Comparison of ENCODE assay signal across 1 cellular context in the genomic region with DNA sequence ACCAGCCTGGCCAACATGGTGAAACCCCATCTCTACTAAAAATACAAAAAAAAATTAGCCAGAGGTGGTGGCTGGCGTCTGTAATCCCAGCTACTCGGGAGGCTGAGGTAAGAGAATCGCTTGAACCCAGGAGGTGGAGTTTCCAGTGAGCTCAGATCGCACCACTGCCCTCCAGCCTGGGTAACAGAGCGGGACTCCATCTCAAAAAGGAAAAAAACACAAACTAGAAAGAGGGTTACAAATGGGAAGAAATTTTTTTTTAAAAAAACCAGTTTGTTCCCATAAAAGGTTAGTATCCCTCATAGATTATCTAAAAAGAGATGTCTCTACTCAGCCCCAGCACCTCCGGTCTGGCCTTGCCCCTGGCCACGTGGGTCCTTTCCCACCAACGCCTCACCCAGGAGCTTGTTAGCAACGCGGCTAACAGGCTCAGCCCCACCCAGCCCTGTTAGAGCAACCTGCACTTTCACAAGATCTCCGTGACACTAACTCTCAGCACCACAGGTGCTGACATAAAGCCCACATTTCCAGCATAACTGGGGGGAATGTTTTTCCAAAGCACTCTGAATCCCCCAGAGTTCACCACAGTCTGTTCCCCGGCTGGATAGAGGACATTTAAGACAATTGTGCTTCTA.
TF ChIP-seq lines count a peak whose summit lies in the region.

No MANE protein-coding gene starts in this region.

TF ChIP-seq in HEK293, 187 proteins besides CTCF, POLR2A, EP300 and RAD21 (continued from another document and continues in another):
- TF ChIP-seq, protein P1, sequence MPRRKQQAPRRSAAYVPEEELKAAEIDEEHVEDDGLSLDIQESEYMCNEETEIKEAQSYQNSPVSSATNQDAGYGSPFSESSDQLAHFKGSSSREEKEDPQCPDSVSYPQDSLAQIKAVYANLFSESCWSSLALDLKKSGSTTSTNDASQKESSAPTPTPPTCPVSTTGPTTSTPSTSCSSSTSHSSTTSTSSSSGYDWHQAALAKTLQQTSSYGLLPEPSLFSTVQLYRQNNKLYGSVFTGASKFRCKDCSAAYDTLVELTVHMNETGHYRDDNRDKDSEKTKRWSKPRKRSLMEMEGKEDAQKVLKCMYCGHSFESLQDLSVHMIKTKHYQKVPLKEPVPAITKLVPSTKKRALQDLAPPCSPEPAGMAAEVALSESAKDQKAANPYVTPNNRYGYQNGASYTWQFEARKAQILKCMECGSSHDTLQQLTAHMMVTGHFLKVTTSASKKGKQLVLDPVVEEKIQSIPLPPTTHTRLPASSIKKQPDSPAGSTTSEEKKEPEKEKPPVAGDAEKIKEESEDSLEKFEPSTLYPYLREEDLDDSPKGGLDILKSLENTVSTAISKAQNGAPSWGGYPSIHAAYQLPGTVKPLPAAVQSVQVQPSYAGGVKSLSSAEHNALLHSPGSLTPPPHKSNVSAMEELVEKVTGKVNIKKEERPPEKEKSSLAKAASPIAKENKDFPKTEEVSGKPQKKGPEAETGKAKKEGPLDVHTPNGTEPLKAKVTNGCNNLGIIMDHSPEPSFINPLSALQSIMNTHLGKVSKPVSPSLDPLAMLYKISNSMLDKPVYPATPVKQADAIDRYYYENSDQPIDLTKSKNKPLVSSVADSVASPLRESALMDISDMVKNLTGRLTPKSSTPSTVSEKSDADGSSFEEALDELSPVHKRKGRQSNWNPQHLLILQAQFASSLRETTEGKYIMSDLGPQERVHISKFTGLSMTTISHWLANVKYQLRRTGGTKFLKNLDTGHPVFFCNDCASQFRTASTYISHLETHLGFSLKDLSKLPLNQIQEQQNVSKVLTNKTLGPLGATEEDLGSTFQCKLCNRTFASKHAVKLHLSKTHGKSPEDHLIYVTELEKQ (tag by site-specific recombination; IDR thresholded peaks at IDR 0.05; ENCODE audit: borderline replicate concordance): no peak
- TF ChIP-seq, protein P2, sequence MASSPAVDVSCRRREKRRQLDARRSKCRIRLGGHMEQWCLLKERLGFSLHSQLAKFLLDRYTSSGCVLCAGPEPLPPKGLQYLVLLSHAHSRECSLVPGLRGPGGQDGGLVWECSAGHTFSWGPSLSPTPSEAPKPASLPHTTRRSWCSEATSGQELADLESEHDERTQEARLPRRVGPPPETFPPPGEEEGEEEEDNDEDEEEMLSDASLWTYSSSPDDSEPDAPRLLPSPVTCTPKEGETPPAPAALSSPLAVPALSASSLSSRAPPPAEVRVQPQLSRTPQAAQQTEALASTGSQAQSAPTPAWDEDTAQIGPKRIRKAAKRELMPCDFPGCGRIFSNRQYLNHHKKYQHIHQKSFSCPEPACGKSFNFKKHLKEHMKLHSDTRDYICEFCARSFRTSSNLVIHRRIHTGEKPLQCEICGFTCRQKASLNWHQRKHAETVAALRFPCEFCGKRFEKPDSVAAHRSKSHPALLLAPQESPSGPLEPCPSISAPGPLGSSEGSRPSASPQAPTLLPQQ (tag by site-specific recombination; IDR thresholded peaks at IDR 0.05): no peak
- no peak for TF ChIP-seq ZNF175 (tag by site-specific recombination; IDR thresholded peaks at IDR 0.05)
- TF ChIP-seq ZNF521 (tag by site-specific recombination; IDR thresholded peaks at IDR 0.05): no peak
- no peak for TF ChIP-seq YY1 (tag by site-specific recombination; IDR thresholded peaks at IDR 0.05)
- no peak for TF ChIP-seq SALL2 (tag by site-specific recombination; IDR thresholded peaks at IDR 0.05; ENCODE audit: borderline replicate concordance)
- no peak for TF ChIP-seq ZNF626 (tag by site-specific recombination; IDR thresholded peaks at IDR 0.05)
- TF ChIP-seq ZNF2 (tag by site-specific recombination; IDR thresholded peaks at IDR 0.05): no peak
- no peak for TF ChIP-seq ZNF169 (tag by site-specific recombination; IDR thresholded peaks at IDR 0.05)
- no peak for TF ChIP-seq ZNF350 (tag by site-specific recombination; IDR thresholded peaks at IDR 0.05)
- TF ChIP-seq ZNF266 (tag by site-specific recombination; IDR thresholded peaks at IDR 0.05; ENCODE audit: low read depth): no peak
- no peak for TF ChIP-seq IKZF3 (tag by site-specific recombination; IDR thresholded peaks at IDR 0.05)
- no peak for TF ChIP-seq ZNF248 (tag by site-specific recombination; IDR thresholded peaks at IDR 0.05)
- no peak; the same call in 1 of the 2 replicates for TF ChIP-seq ZNF10 (tag by site-specific recombination; IDR thresholded peaks at IDR 0.05)
- TF ChIP-seq, protein P3, sequence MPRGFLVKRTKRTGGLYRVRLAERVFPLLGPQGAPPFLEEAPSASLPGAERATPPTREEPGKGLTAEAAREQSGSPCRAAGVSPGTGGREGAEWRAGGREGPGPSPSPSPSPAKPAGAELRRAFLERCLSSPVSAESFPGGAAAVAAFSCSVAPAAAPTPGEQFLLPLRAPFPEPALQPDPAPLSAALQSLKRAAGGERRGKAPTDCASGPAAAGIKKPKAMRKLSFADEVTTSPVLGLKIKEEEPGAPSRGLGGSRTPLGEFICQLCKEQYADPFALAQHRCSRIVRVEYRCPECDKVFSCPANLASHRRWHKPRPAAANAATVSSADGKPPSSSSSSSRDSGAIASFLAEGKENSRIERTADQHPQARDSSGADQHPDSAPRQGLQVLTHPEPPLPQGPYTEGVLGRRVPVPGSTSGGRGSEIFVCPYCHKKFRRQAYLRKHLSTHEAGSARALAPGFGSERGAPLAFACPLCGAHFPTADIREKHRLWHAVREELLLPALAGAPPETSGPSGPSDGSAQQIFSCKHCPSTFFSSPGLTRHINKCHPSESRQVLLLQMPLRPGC (tag by site-specific recombination; IDR thresholded peaks at IDR 0.05): no peak
- no peak for TF ChIP-seq ZNF529 (tag by site-specific recombination; IDR thresholded peaks at IDR 0.05; ENCODE audit: insufficient replicate concordance)
- TF ChIP-seq ZNF654 (tag by site-specific recombination; IDR thresholded peaks at IDR 0.05; ENCODE audit: low read depth): no peak
- TF ChIP-seq KLF10 (tag by site-specific recombination; IDR thresholded peaks at IDR 0.05): peak; percentile 21; the same call in 1 of the 2 replicates
- TF ChIP-seq, protein P4, sequence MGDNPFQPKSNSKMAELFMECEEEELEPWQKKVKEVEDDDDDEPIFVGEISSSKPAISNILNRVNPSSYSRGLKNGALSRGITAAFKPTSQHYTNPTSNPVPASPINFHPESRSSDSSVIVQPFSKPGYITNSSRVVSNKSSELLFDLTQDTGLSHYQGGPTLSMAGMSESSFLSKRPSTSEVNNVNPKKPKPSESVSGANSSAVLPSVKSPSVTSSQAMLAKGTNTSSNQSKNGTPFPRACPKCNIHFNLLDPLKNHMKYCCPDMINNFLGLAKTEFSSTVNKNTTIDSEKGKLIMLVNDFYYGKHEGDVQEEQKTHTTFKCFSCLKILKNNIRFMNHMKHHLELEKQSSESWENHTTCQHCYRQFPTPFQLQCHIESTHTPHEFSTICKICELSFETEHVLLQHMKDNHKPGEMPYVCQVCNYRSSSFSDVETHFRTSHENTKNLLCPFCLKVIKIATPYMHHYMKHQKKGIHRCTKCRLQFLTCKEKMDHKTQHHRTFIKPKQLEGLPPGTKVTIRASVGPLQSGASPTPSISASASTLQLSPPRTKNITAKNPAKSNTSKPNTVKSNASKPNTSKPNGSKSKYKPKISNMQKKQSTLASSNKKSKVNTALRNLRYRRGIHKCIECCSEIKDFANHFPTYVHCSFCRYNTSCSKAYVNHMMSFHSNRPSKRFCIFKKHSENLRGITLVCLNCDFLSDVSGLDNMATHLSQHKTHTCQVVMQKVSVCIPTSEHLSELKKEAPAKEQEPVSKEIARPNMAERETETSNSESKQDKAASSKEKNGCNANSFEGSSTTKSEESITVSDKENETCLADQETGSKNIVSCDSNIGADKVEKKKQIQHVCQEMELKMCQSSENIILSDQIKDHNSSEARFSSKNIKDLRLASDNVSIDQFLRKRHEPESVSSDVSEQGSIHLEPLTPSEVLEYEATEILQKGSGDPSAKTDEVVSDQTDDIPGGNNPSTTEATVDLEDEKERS (tag by site-specific recombination; IDR thresholded peaks at IDR 0.05): no peak
- TF ChIP-seq ZNF24 (tag by site-specific recombination; IDR thresholded peaks at IDR 0.05): no peak
- peak; percentile 37 for TF ChIP-seq GLIS1 (tag by site-specific recombination; IDR thresholded peaks at IDR 0.05)
- no peak for TF ChIP-seq OVOL3 (tag by site-specific recombination; IDR thresholded peaks at IDR 0.05)
- TF ChIP-seq ZNF658 (tag by site-specific recombination; IDR thresholded peaks at IDR 0.05): no peak
- TF ChIP-seq, protein P5, sequence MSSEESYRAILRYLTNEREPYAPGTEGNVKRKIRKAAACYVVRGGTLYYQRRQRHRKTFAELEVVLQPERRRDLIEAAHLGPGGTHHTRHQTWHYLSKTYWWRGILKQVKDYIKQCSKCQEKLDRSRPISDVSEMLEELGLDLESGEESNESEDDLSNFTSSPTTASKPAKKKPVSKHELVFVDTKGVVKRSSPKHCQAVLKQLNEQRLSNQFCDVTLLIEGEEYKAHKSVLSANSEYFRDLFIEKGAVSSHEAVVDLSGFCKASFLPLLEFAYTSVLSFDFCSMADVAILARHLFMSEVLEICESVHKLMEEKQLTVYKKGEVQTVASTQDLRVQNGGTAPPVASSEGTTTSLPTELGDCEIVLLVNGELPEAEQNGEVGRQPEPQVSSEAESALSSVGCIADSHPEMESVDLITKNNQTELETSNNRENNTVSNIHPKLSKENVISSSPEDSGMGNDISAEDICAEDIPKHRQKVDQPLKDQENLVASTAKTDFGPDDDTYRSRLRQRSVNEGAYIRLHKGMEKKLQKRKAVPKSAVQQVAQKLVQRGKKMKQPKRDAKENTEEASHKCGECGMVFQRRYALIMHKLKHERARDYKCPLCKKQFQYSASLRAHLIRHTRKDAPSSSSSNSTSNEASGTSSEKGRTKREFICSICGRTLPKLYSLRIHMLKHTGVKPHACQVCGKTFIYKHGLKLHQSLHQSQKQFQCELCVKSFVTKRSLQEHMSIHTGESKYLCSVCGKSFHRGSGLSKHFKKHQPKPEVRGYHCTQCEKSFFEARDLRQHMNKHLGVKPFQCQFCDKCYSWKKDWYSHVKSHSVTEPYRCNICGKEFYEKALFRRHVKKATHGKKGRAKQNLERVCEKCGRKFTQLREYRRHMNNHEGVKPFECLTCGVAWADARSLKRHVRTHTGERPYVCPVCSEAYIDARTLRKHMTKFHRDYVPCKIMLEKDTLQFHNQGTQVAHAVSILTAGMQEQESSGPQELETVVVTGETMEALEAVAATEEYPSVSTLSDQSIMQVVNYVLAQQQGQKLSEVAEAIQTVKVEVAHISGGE (tag by site-specific recombination; conservative IDR thresholded peaks at IDR 0.05; ENCODE audit: low read depth): peak; percentile 93
- no peak for TF ChIP-seq ZNF23 (tag by site-specific recombination; IDR thresholded peaks at IDR 0.05; ENCODE audit: borderline replicate concordance)
- TF ChIP-seq ZNF302 (tag by site-specific recombination; IDR thresholded peaks at IDR 0.05; ENCODE audit: low read depth): no peak
- no peak for TF ChIP-seq ZNF366 (tag by site-specific recombination; conservative IDR thresholded peaks at IDR 0.05)
- TF ChIP-seq OSR2 (tag by site-specific recombination; IDR thresholded peaks at IDR 0.05): no peak
- TF ChIP-seq ZNF155 (tag by site-specific recombination; IDR thresholded peaks at IDR 0.05): no peak
- TF ChIP-seq, protein P6, sequence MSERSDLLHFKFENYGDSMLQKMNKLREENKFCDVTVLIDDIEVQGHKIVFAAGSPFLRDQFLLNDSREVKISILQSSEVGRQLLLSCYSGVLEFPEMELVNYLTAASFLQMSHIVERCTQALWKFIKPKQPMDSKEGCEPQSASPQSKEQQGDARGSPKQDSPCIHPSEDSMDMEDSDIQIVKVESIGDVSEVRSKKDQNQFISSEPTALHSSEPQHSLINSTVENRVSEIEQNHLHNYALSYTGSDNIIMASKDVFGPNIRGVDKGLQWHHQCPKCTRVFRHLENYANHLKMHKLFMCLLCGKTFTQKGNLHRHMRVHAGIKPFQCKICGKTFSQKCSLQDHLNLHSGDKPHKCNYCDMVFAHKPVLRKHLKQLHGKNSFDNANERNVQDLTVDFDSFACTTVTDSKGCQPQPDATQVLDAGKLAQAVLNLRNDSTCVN (tag by site-specific recombination; optimal IDR thresholded peaks at IDR 0.05): no peak
- TF ChIP-seq ZNF133 (tag by site-specific recombination; IDR thresholded peaks at IDR 0.05): no peak
- TF ChIP-seq ZNF354C (tag by site-specific recombination; IDR thresholded peaks at IDR 0.05; ENCODE audit: borderline replicate concordance, low read depth): no peak
- peak; percentile 55; the same call in 1 of the 2 replicates for TF ChIP-seq ZNF561 (tag by site-specific recombination; IDR thresholded peaks at IDR 0.05; ENCODE audit: borderline replicate concordance)
- TF ChIP-seq ZNF837 (tag by site-specific recombination; IDR thresholded peaks at IDR 0.05): no peak
- no peak; the same call in 1 of the 2 replicates for TF ChIP-seq WT1 (tag by site-specific recombination; IDR thresholded peaks at IDR 0.05)
- no peak for TF ChIP-seq ZBTB8A (tag by site-specific recombination; IDR thresholded peaks at IDR 0.05)
- TF ChIP-seq ZNF623 (tag by site-specific recombination; IDR thresholded peaks at IDR 0.05): no peak
- peak; percentile 82 for TF ChIP-seq ZBTB17 (tag by site-specific recombination; IDR thresholded peaks at IDR 0.05)
- TF ChIP-seq, protein P7, sequence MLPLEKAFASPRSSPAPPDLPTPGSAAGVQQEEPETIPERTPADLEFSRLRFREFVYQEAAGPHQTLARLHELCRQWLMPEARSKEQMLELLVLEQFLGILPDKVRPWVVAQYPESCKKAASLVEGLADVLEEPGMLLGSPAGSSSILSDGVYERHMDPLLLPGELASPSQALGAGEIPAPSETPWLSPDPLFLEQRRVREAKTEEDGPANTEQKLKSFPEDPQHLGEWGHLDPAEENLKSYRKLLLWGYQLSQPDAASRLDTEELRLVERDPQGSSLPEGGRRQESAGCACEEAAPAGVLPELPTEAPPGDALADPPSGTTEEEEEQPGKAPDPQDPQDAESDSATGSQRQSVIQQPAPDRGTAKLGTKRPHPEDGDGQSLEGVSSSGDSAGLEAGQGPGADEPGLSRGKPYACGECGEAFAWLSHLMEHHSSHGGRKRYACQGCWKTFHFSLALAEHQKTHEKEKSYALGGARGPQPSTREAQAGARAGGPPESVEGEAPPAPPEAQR (tag by site-specific recombination; IDR thresholded peaks at IDR 0.05): 0 out of 2 replicates have a peak, but pooled peaks have one; percentile 23
- TF ChIP-seq ZIC2 (tag by site-specific recombination; IDR thresholded peaks at IDR 0.05): no peak
- no peak for TF ChIP-seq ZNF394 (tag by site-specific recombination; IDR thresholded peaks at IDR 0.05; ENCODE audit: borderline replicate concordance)
- TF ChIP-seq ZFP69B (tag by site-specific recombination; IDR thresholded peaks at IDR 0.05): no peak; the same call in 1 of the 2 replicates
- no peak for TF ChIP-seq ZNF16 (tag by site-specific recombination; IDR thresholded peaks at IDR 0.05; ENCODE audit: low read depth)
- TF ChIP-seq SCRT2 (tag by site-specific recombination; IDR thresholded peaks at IDR 0.05): peak; percentile 86
- no peak for TF ChIP-seq ZFHX2 (tag by site-specific recombination; conservative IDR thresholded peaks at IDR 0.05)
- TF ChIP-seq ZNF560 (tag by site-specific recombination; IDR thresholded peaks at IDR 0.05; ENCODE audit: borderline replicate concordance): peak; percentile 86
- no peak for TF ChIP-seq ZBTB1 (tag by site-specific recombination; IDR thresholded peaks at IDR 0.05)
- TF ChIP-seq ZNF664 (tag by site-specific recombination; IDR thresholded peaks at IDR 0.05): no peak
